ENCODE assay signal across 15 cellular contexts in genomic region chr2:12769492-12770105, GRCh38. TPM values are rescaled to one million over a fixed set of nuclear protein-coding genes. Genes with fewer than 3 reads are reported as not detected.
DNase-seq lines count a peak whose midpoint lies in the region; ATAC-seq and TF ChIP-seq lines count a peak whose summit lies in the region.
"Had no signal": no experiment of that assay in that cellular context is flagged by ENCODE, and none has a peak within 500 bp of the region (broad histone marks: within the 10 kb centered on the region; RNA-seq: fewer than 3 reads in every experiment).

No MANE protein-coding gene starts in this region.

- H3K9me2 ChIP-seq in MM.1S (replicated peaks; ENCODE audit: insufficient read depth, low read length): no peaks in the 10 kb centered on the region

- no peak for ATAC-seq in GM19351 (IDR thresholded peaks at IDR 0.05; ENCODE audit: unreplicated experiment)
- ATAC-seq: activated CD8-positive, alpha-beta T cell treated with anti-CD3 and anti-CD28 coated beads for 36 hours; esophagus mucosa; stimulated activated naive B cell treated with anti-CD40 and anti-IgM and Interleukin-4, amounts not matched to agents 10 μg/mL and 1 μg/mL and 100 μg/mL, for 72 hours had no signal

- H3K4me3 ChIP-seq in fibroblast of mammary gland (ENCODE audit: control insufficient read depth, low read depth, low read length) (no peak overlapping the region), MM.1S (ENCODE audit: low read length) (no peak overlapping the region)
- H3K4me3 ChIP-seq: lung, SK-N-MC, vagina had no signal

- H4K20me1 ChIP-seq in MM.1S (ENCODE audit: insufficient read depth, low read length): no peaks in the 10 kb centered on the region

- DNase-seq in CD1c-positive myeloid dendritic cell (ENCODE audit: extremely low spot score): peak; percentile 32
- peak; percentile 14 for DNase-seq in MV-4-11 (lab: John Stamatoyannopoulos, UW)
- DNase-seq in fibroblast of mammary gland (ENCODE audit: low read depth): peak; percentile 68
- peak; percentile 23 for DNase-seq in occipital lobe (lab: John Stamatoyannopoulos, UW)
- DNase-seq in caudate nucleus (lab: John Stamatoyannopoulos, UW): no peak
- DNase-seq in MM.1S: no peak
- no peak for DNase-seq in GM10266 (ENCODE audit: extremely low spot score)
- DNase-seq: activated CD8-positive, alpha-beta T cell treated with anti-CD3 and anti-CD28 coated beads for 36 hours; AML-193; stimulated activated naive B cell treated with anti-CD40 and anti-IgM and Interleukin-4, amounts not matched to agents 10 μg/mL and 1 μg/mL and 100 μg/mL, for 72 hours had no signal

- H3K79me2 ChIP-seq in MM.1S (ENCODE audit: low read length): no peaks in the 10 kb centered on the region

- no peaks in the 10 kb centered on the region for H3K27me3 ChIP-seq in MM.1S (replicated peaks; ENCODE audit: insufficient read depth, low read length)
- H3K27me3 ChIP-seq: vagina had no signal

- H3K27ac ChIP-seq in caudate nucleus (ENCODE audit: low read depth, low read length): no peak overlapping the region
- no peak overlapping the region for H3K27ac ChIP-seq in MM.1S (ENCODE audit: low read length)
- H3K27ac ChIP-seq: SK-N-MC, vagina had no signal

- H3K4me1 ChIP-seq in MM.1S (ENCODE audit: low read length): no peaks in the 10 kb centered on the region
- H3K4me1 ChIP-seq: vagina had no signal

- no peak for TF ChIP-seq CTCF in fibroblast of mammary gland (conservative IDR thresholded peaks at IDR 0.05; ENCODE audit: control insufficient read depth, insufficient read depth, low read depth, low read length)
- no peak for TF ChIP-seq CTCF in MM.1S (IDR thresholded peaks at IDR 0.05; ENCODE audit: low read length)
- TF ChIP-seq CTCF in GM10266 (IDR thresholded peaks at IDR 0.05; ENCODE audit: control insufficient read depth, insufficient read depth, low read depth, missing control alignments): no peak

- no peaks in the 10 kb centered on the region for H3K36me3 ChIP-seq in MM.1S (replicated peaks; ENCODE audit: insufficient read depth, low read length)
- H3K36me3 ChIP-seq: vagina had no signal

- H3K4me2 ChIP-seq in MM.1S (ENCODE audit: low read depth, low read length): no peak overlapping the region

- H2AFZ ChIP-seq in MM.1S (ENCODE audit: low read length): no peak overlapping the region

- no peaks in the 10 kb centered on the region for H3K9me3 ChIP-seq in MM.1S (replicated peaks; ENCODE audit: insufficient read depth, low read length)
- H3K9me3 ChIP-seq: vagina had no signal

- no peak overlapping the region for H3K9ac ChIP-seq in MM.1S (ENCODE audit: low read length)

- H3F3A ChIP-seq in MM.1S (ENCODE audit: insufficient read depth, low read length): no peaks in the 10 kb centered on the region

RNA-seq across cellular contexts. Expression of gene TRIB2, which starts 52.9 kb away (rescaled TPM):
- 122 TPM for total RNA-seq in occipital lobe

Comparison
In these comparisons a context has a peak if more than half of its experiments do, and no peak if none do; other contexts are left out.
1. DNase-seq: peak in CD1c-positive myeloid dendritic cell (single experiment), MV-4-11 (single experiment), fibroblast of mammary gland (single experiment) and occipital lobe (single experiment); none in caudate nucleus (0 of 61), MM.1S (single experiment) and GM10266 (single experiment).